10 cellular contexts compared by ENCODE assay signal in genomic region chr1:241533375-241534115, GRCh38. TPM values are rescaled to one million over a fixed set of nuclear protein-coding genes. Genes with fewer than 3 reads are reported as not detected.
A peak's percentile ranks its signal among the peaks of the same experiment; 100 is the strongest.
DNase-seq lines count a peak whose midpoint lies in the region; ATAC-seq, FAIRE-seq and TF ChIP-seq lines count a peak whose summit lies in the region.
"Had no signal": no experiment of that assay in that cellular context is flagged by ENCODE, and none has a peak within 500 bp of the region (broad histone marks: within the 10 kb centered on the region; RNA-seq: fewer than 3 reads in every experiment).

No MANE protein-coding gene starts in this region.

- no peaks in the 10 kb centered on the region for H3K9me3 ChIP-seq in liver (ENCODE audit: control insufficient read depth in 4 of 4, low read length in 3 of 4)
- no peaks in the 10 kb centered on the region for H3K9me3 ChIP-seq in neural progenitor cell (ENCODE audit: low read depth)

- ATAC-seq in GM18519 (IDR thresholded peaks at IDR 0.05; ENCODE audit: low FRiP score, unreplicated experiment) (peak; percentile 21), GM21825 (IDR thresholded peaks at IDR 0.05; ENCODE audit: unreplicated experiment) (peak; percentile 49)
- ATAC-seq: WTC11 had no signal

- no peaks in the 10 kb centered on the region for H3K79me2 ChIP-seq in neural progenitor cell (ENCODE audit: low read depth)

- peaks cover 6% of the 10 kb centered on the region for H3K4me1 Mint-ChIP-seq in neural progenitor cell

- DNase-seq in M059J (ENCODE audit: low read depth) (peak; percentile 49), GM10266 (ENCODE audit: extremely low spot score) (no peak), neural progenitor cell (ENCODE audit: low spot score) (no peak), RCC 7860 (ENCODE audit: low spot score) (no peak), NOMO-1 treated with dmso at 0.1 percent for 144 hours (lab: John Stamatoyannopoulos, UW; ENCODE audit: unreplicated experiment) (no peak)

- H3K4me3 Mint-ChIP-seq in neural progenitor cell: no peak overlapping the region
- H3K4me3 Mint-ChIP-seq: WTC11 had no signal

- no peak for TF ChIP-seq RAD21 in liver (IDR thresholded peaks at IDR 0.05)

- H4K20me1 ChIP-seq in neural progenitor cell (ENCODE audit: low read depth): no peaks in the 10 kb centered on the region

- TF ChIP-seq CTCF in liver (IDR thresholded peaks at IDR 0.05; ENCODE audit: low read depth, low read length, missing input control) (no peak), GM10266 (IDR thresholded peaks at IDR 0.05; ENCODE audit: control insufficient read depth, insufficient read depth, low read depth, missing control alignments) (no peak), neural progenitor cell (IDR thresholded peaks at IDR 0.05) (no peak)

- H3K9ac ChIP-seq in liver (ENCODE audit: low read depth in 1 of 2, low read length in 2 of 2): peak overlapping the region; percentile 89
- no peak overlapping the region for H3K9ac ChIP-seq in neural progenitor cell

- H3K4me1 ChIP-seq in liver (ENCODE audit: control insufficient read depth in 4 of 4, insufficient read depth in 4 of 4, low read length in 3 of 4) (peaks cover 0 to 29% (median 12%) of the 10 kb centered on the region in 4 donors), neural progenitor cell (peaks cover 3% of the 10 kb centered on the region)

- no peaks in the 10 kb centered on the region for H3K9me3 Mint-ChIP-seq in neural progenitor cell
- H3K9me3 Mint-ChIP-seq: WTC11 had no signal

- H3K27ac ChIP-seq in liver (ENCODE audit: low read depth in 1 of 2, low read length in 2 of 2) (peak overlapping the region; percentile 88 to 95), neural progenitor cell (no peak overlapping the region)

- H3K27me3 ChIP-seq in liver (ENCODE audit: control insufficient read depth in 4 of 4, insufficient read depth in 4 of 4, low read length in 3 of 4) (no peaks in the 10 kb centered on the region), neural progenitor cell (no peaks in the 10 kb centered on the region)

- peaks cover 2% of the 10 kb centered on the region for H3K27me3 Mint-ChIP-seq in neural progenitor cell (ENCODE audit: insufficient read depth, low read depth)

- WGBS in liver: 26% methylated on average over 4 of the region's 4 CpGs

- H3K36me3 ChIP-seq in liver (ENCODE audit: control insufficient read depth in 4 of 4, insufficient read depth in 3 of 4, low read depth in 1 of 4, low read length in 3 of 4) (peaks cover 2 to 12% (median 6%) of the 10 kb centered on the region in 4 donors), neural progenitor cell (no peaks in the 10 kb centered on the region)

- H3K27ac Mint-ChIP-seq in neural progenitor cell: no peak overlapping the region
- H3K27ac Mint-ChIP-seq: WTC11 had no signal

- no peaks in the 10 kb centered on the region for H3F3A ChIP-seq in neural progenitor cell (ENCODE audit: low read depth)

- H3K4me3 ChIP-seq in liver (ENCODE audit: low read depth in 1 of 3, low read length in 3 of 3): peak overlapping the region; percentile 41 to 85 (median 68)
- H3K4me3 ChIP-seq in neural progenitor cell: no peak overlapping the region

- no peak for FAIRE-seq in RCC 7860 (lab: Jason Lieb, UNC)

- H3K36me3 Mint-ChIP-seq in neural progenitor cell: no peaks in the 10 kb centered on the region
- H3K36me3 Mint-ChIP-seq: WTC11 had no signal

- H2AFZ ChIP-seq in neural progenitor cell (replicated peaks): no peak overlapping the region

- H3K4me2 ChIP-seq in neural progenitor cell: no peak overlapping the region

TF ChIP-seq in liver, 16 proteins besides CTCF, POLR2A, EP300 and RAD21:
- TF ChIP-seq REST (IDR thresholded peaks at IDR 0.05): no peak
- TF ChIP-seq HNF4G (IDR thresholded peaks at IDR 0.05): no peak
- no peak for TF ChIP-seq NR2F2 (IDR thresholded peaks at IDR 0.05)
- TF ChIP-seq FOXA2 (IDR thresholded peaks at IDR 0.05): no peak
- no peak for TF ChIP-seq EGR1 (IDR thresholded peaks at IDR 0.05; ENCODE audit: low read depth in 2 of 2)
- TF ChIP-seq MAX (IDR thresholded peaks at IDR 0.05): no peak
- no peak for TF ChIP-seq JUND (IDR thresholded peaks at IDR 0.05)
- TF ChIP-seq TAF1 (conservative IDR thresholded peaks at IDR 0.05): no peak
- TF ChIP-seq RXRA (IDR thresholded peaks at IDR 0.05): no peak
- no peak for TF ChIP-seq ATF3 (IDR thresholded peaks at IDR 0.05)
- no peak for TF ChIP-seq SP1 (IDR thresholded peaks at IDR 0.05)
- TF ChIP-seq GABPA (IDR thresholded peaks at IDR 0.05 in 1 of 2, conservative IDR thresholded peaks at IDR 0.05 in 1 of 2): no peak
- no peak for TF ChIP-seq YY1 (IDR thresholded peaks at IDR 0.05)
- TF ChIP-seq ZBTB33 (IDR thresholded peaks at IDR 0.05): no peak
- TF ChIP-seq HNF4A (conservative IDR thresholded peaks at IDR 0.05): no peak
TF ChIP-seq in liver: peak in this region for 0.

RNA-seq across cellular contexts. Expression of gene KMO, which starts 1.4 kb away (rescaled TPM):
- total RNA-seq in M059J (2014; rRNA removed; shearing (Covaris generic)): 0.27 TPM in 1 of 2 replicates, not detected in the other
- 10 to 100 TPM; 10.2 to 24.7 TPM for total RNA-seq in liver
- polyA plus RNA-seq in liver: 10 to 100 TPM; 14.5 to 37.3 TPM
- total RNA-seq in neural progenitor cell (ENCODE audit: low replicate concordance): not detected in 2 replicates
- total RNA-seq: pulmonary artery endothelial cell, WTC11 had no signal

RNA-seq across cellular contexts. Expression of gene FH, which starts 14.0 kb away (rescaled TPM):
- total RNA-seq in M059J (2014; rRNA removed; shearing (Covaris generic)): 147 and 156 TPM in 2 replicates
- total RNA-seq in liver (100 to 1,000 TPM in 1 of 2 donors, 10 to 100 TPM in 1; 68.3 to 140 TPM), neural progenitor cell (ENCODE audit: low replicate concordance) (83.8 and 109 TPM in 2 replicates)
- 100 to 1,000 TPM in 1 of 2 donors, 10 to 100 TPM in 1; 99.6 to 145 TPM for polyA plus RNA-seq in liver
